In the genomic region with DNA sequence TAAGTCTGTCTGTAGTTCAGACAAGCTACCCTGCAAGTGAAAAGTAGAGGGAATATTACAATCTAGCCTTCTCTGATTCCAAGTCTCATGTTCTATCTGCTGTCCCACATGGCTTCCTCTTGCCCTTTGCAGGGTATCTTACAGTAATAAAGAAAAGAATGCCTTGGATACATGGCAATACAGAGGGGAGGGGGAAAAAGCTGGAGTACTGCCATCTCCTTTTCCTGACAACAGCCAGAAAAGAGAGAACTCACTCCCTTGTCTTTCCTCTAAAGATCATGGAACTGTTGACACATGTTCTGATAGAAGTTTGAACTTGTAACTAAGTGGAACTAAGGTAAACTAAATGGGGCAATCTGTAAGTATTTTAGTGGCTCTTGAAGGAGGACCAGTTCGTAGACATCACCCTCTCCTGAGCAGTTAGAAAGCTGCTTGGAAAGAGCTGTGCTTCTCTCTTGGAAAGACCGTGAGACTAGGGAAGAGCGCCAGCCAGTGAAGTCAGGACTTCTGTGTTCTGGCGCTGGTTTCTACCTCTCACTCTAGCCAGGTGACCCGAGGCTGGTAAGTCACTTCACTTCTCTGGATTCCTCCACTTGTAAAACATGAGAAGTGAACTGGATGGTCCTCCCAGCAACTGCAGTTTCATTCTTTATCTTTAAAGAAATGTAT, we compare ENCODE assay signal across 1 cellular context.
TF ChIP-seq lines count a peak whose summit lies in the region.

No MANE protein-coding gene starts in this region.

TF ChIP-seq in HepG2, 621 proteins besides CTCF, POLR2A, EP300 and RAD21 (continued from another document):
- TF ChIP-seq, protein P1, sequence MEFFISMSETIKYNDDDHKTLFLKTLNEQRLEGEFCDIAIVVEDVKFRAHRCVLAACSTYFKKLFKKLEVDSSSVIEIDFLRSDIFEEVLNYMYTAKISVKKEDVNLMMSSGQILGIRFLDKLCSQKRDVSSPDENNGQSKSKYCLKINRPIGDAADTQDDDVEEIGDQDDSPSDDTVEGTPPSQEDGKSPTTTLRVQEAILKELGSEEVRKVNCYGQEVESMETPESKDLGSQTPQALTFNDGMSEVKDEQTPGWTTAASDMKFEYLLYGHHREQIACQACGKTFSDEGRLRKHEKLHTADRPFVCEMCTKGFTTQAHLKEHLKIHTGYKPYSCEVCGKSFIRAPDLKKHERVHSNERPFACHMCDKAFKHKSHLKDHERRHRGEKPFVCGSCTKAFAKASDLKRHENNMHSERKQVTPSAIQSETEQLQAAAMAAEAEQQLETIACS (CRISPR knock-in tag; IDR thresholded peaks at IDR 0.05) = no peak
